1 cellular context compared by ENCODE assay signal in the genomic region with DNA sequence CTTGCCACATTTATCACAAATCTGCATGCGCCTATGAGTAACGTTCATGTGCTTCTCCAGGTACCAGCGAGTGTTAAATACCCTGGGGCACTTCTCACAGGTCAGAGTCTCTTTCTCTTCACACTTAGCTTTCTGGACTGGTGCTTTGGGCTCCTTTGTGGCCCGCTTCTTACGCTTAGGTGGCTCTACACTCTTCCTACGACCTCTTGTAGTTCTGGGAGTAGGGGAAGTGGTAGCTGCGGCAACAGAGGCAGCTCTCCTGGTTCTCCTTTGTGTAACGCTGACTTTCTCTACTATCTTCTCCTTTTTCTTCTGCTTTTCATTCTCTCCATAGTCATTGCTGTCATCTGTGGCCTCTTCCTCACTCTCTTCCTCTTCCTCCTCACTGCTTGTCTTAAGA.
TF ChIP-seq lines count a peak whose summit lies in the region.

No MANE protein-coding gene starts in this region.

TF ChIP-seq in GM23338, 12 proteins besides CTCF, POLR2A, EP300 and RAD21 (continued from another document):
- TF ChIP-seq, protein P1, sequence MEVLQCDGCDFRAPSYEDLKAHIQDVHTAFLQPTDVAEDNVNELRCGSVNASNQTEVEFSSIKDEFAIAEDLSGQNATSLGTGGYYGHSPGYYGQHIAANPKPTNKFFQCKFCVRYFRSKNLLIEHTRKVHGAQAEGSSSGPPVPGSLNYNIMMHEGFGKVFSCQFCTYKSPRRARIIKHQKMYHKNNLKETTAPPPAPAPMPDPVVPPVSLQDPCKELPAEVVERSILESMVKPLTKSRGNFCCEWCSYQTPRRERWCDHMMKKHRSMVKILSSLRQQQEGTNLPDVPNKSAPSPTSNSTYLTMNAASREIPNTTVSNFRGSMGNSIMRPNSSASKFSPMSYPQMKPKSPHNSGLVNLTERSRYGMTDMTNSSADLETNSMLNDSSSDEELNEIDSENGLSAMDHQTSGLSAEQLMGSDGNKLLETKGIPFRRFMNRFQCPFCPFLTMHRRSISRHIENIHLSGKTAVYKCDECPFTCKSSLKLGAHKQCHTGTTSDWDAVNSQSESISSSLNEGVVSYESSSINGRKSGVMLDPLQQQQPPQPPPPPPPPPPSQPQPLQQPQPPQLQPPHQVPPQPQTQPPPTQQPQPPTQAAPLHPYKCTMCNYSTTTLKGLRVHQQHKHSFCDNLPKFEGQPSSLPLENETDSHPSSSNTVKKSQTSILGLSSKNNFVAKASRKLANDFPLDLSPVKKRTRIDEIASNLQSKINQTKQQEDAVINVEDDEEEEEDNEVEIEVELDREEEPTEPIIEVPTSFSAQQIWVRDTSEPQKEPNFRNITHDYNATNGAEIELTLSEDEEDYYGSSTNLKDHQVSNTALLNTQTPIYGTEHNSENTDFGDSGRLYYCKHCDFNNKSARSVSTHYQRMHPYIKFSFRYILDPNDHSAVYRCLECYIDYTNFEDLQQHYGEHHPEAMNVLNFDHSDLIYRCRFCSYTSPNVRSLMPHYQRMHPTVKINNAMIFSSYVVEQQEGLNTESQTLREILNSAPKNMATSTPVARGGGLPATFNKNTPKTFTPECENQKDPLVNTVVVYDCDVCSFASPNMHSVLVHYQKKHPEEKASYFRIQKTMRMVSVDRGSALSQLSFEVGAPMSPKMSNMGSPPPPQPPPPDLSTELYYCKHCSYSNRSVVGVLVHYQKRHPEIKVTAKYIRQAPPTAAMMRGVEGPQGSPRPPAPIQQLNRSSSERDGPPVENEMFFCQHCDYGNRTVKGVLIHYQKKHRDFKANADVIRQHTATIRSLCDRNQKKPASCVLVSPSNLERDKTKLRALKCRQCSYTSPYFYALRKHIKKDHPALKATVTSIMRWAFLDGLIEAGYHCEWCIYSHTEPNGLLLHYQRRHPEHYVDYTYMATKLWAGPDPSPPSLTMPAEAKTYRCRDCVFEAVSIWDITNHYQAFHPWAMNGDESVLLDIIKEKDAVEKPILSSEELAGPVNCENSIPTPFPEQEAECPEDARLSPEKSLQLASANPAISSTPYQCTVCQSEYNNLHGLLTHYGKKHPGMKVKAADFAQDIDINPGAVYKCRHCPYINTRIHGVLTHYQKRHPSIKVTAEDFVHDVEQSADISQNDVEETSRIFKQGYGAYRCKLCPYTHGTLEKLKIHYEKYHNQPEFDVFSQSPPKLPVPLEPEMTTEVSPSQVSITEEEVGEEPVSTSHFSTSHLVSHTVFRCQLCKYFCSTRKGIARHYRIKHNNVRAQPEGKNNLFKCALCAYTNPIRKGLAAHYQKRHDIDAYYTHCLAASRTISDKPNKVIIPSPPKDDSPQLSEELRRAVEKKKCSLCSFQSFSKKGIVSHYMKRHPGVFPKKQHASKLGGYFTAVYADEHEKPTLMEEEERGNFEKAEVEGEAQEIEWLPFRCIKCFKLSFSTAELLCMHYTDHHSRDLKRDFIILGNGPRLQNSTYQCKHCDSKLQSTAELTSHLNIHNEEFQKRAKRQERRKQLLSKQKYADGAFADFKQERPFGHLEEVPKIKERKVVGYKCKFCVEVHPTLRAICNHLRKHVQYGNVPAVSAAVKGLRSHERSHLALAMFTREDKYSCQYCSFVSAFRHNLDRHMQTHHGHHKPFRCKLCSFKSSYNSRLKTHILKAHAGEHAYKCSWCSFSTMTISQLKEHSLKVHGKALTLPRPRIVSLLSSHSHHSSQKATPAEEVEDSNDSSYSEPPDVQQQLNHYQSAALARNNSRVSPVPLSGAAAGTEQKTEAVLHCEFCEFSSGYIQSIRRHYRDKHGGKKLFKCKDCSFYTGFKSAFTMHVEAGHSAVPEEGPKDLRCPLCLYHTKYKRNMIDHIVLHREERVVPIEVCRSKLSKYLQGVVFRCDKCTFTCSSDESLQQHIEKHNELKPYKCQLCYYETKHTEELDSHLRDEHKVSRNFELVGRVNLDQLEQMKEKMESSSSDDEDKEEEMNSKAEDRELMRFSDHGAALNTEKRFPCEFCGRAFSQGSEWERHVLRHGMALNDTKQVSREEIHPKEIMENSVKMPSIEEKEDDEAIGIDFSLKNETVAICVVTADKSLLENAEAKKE (CRISPR knock-in tag; IDR thresholded peaks at IDR 0.05): no peak
- TF ChIP-seq POLR2AphosphoS5 (IDR thresholded peaks at IDR 0.05; ENCODE audit: low read depth): no peak
TF ChIP-seq in GM23338: peak in this region for 0.
